ENCODE assay signal across 1 cellular context in the genomic region with DNA sequence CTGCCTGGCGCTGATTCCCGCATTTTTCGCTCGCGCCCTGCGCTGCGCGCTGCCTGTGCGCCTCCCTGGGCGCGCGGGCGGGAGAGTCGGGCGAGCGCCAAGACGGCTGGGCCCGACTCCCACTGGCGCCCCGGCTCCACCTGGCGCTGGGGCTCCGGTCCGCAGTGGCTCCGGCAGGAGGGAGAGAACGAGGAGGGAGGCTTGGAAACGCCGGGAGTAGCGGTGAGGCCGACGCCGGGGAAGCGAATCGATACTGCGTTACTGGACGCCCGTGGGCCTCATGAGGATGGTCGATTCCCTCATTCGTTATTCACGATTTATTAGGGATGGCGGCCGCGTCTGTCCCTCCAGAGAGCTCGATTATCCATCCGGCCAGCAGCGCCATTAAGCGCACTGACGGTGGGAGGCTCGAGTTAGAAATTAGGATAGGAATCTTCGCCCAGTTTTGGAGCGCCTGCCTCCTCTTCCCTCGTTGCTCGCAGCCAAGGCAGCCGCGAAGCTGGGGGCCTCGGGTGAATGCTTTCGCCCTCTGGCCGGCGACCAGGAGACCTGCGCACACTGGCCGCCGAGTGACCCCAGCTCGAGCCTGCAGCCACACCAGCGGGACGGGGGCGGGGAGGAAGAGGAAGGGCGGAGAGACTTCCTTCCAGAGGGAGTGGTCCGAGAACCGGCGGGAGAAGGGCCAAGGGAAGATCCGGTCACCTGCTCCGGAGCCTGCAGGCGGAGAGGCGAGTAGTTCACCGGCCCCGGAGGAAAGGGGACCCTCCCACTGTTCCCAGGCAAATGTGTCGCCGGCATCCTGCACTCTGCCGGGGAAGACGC.
TF ChIP-seq lines count a peak whose summit lies in the region.

No MANE protein-coding gene starts in this region.

TF ChIP-seq in IMR-90, 13 proteins besides CTCF, POLR2A, EP300 and RAD21:
- TF ChIP-seq FOS (IDR thresholded peaks at IDR 0.05; ENCODE audit: low read depth, low read length), result no peak
- no peak for TF ChIP-seq MAFK (IDR thresholded peaks at IDR 0.05; ENCODE audit: low read depth, low read length)
- TF ChIP-seq, protein P1, sequence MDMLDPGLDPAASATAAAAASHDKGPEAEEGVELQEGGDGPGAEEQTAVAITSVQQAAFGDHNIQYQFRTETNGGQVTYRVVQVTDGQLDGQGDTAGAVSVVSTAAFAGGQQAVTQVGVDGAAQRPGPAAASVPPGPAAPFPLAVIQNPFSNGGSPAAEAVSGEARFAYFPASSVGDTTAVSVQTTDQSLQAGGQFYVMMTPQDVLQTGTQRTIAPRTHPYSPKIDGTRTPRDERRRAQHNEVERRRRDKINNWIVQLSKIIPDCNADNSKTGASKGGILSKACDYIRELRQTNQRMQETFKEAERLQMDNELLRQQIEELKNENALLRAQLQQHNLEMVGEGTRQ (IDR thresholded peaks at IDR 0.05; ENCODE audit: low read depth, low read length), result no peak
- no peak for TF ChIP-seq RCOR1 (IDR thresholded peaks at IDR 0.05; ENCODE audit: insufficient replicate concordance, low read length)
- TF ChIP-seq, protein P2, sequence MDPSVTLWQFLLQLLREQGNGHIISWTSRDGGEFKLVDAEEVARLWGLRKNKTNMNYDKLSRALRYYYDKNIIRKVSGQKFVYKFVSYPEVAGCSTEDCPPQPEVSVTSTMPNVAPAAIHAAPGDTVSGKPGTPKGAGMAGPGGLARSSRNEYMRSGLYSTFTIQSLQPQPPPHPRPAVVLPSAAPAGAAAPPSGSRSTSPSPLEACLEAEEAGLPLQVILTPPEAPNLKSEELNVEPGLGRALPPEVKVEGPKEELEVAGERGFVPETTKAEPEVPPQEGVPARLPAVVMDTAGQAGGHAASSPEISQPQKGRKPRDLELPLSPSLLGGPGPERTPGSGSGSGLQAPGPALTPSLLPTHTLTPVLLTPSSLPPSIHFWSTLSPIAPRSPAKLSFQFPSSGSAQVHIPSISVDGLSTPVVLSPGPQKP (IDR thresholded peaks at IDR 0.05; ENCODE audit: borderline replicate concordance, low read depth, low read length), result no peak
- TF ChIP-seq CEBPB (IDR thresholded peaks at IDR 0.05; ENCODE audit: low read depth, low read length), result no peak
- TF ChIP-seq RFX5 (IDR thresholded peaks at IDR 0.05; ENCODE audit: low read depth, low read length), result no peak
- no peak for TF ChIP-seq NFE2L2 (IDR thresholded peaks at IDR 0.05; ENCODE audit: low read depth, low read length)
- TF ChIP-seq MAZ (IDR thresholded peaks at IDR 0.05; ENCODE audit: borderline replicate concordance, low read depth, low read length), result no peak
- TF ChIP-seq SMC3 (IDR thresholded peaks at IDR 0.05; ENCODE audit: low read depth, low read length), result no peak
- no peak for TF ChIP-seq MXI1 (IDR thresholded peaks at IDR 0.05; ENCODE audit: borderline replicate concordance, low read depth, low read length)
- no peak for TF ChIP-seq CHD1 (IDR thresholded peaks at IDR 0.05; ENCODE audit: low read depth, low read length)
- no peak for TF ChIP-seq BHLHE40 (IDR thresholded peaks at IDR 0.05; ENCODE audit: low read depth, low read length)
